ENCODE assay signal across 9 cellular contexts in the genomic region with DNA sequence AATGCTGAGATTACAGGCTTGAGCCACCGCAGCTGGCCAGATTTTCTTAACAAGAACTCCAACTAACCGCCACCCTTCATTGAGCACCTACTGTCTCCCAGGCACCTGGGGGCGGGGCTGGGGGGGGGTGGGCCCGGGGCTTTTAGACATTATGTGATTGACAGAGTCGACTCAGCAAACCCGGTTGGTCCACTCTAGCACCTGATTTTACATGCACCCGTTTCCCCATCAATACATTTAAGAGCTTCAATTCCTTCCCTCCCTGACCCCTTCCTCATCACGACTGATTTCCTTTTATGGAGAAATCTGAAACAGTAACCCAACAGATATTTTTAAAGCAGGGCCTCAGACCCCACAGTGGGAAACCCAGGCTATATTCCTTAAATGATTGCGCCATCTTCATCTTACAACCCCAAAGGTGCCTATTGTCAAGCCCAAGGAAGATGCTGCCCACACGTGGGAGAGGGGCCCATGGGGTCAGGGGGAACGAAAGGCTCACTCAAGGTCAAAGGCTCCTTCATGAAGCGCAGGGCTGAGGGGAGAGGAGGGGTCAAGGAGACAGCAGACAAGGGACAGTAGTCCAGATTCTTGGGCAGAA. TPM values are rescaled to one million over a fixed set of nuclear protein-coding genes. Genes with fewer than 3 reads are reported as not detected.
DNase-seq lines count a peak whose midpoint lies in the region; ATAC-seq and TF ChIP-seq lines count a peak whose summit lies in the region.
"Had no signal": no experiment of that assay in that cellular context is flagged by ENCODE, and none has a peak within 500 bp of the region (broad histone marks: within the 10 kb centered on the region; RNA-seq: fewer than 3 reads in every experiment).

No MANE protein-coding gene starts in this region.

- H4K8ac ChIP-seq in H9 (replicated peaks; ENCODE audit: insufficient read length, low read depth, low read length), result no peak overlapping the region

- H3K4me2 ChIP-seq in H9 (ENCODE audit: insufficient read depth, insufficient read length, low read length), result peak overlapping the region; percentile 30

- H2BK12ac ChIP-seq in H9 (ENCODE audit: insufficient read length, low read depth, low read length), result no peak overlapping the region

- DNase-seq in H9 (peak; percentile 48), breast epithelium (ENCODE audit: low spot score in 2 of 2) (no peak), natural killer cell (no peak), left lobe of liver (ENCODE audit: low spot score) (no peak), AG08396 (ENCODE audit: low spot score) (no peak), dedifferentiated amniotic fluid mesenchymal stem cell (ENCODE audit: extremely low spot score) (no peak)
- DNase-seq: amniotic stem cell had no signal

- no peak for ATAC-seq in natural killer cell
- ATAC-seq in HG03280 (IDR thresholded peaks at IDR 0.05; ENCODE audit: unreplicated experiment), result no peak
- ATAC-seq in left lobe of liver, result no peak

- peaks cover 34 to 36% of the 10 kb centered on the region in 2 experiments for H3K4me1 Mint-ChIP-seq in H9
- H3K4me1 Mint-ChIP-seq in natural killer cell, result peaks cover 0 to 9% of the 10 kb centered on the region in 2 donors

- H2BK15ac ChIP-seq in H9 (ENCODE audit: low read depth, low read length), result no peak overlapping the region

- no peak for TF ChIP-seq CTCF in H9 (conservative IDR thresholded peaks at IDR 0.05)
- TF ChIP-seq CTCF in breast epithelium (IDR thresholded peaks at IDR 0.05), result no peak
- no peak for TF ChIP-seq CTCF in natural killer cell (IDR thresholded peaks at IDR 0.05)

- H3K79me1 ChIP-seq in H9 (ENCODE audit: insufficient read depth, low read depth, low read length, poor library complexity, severe bottlenecking), result no peaks in the 10 kb centered on the region

- no CpG with 5 or more reads among the region's 12 CpGs for WGBS in H9 (ENCODE audit: extremely low coverage, insufficient read length, low lambda C conversion rate)

- H3T11ph ChIP-seq in H9 (ENCODE audit: low read length), result no peak overlapping the region

- peaks cover 0 to 5% (median 1%) of the 10 kb centered on the region in 3 experiments; a peak in 3 of 7 replicates for H3K36me3 Mint-ChIP-seq in H9 (ENCODE audit: insufficient read depth in 1 of 3, low read depth in 3 of 3)
- no peaks in the 10 kb centered on the region for H3K36me3 Mint-ChIP-seq in natural killer cell

- no peak for TF ChIP-seq POLR2A in breast epithelium (IDR thresholded peaks at IDR 0.05)

- no peak overlapping the region for H2BK20ac ChIP-seq in H9 (ENCODE audit: low read depth, low read length, poor library complexity, severe bottlenecking)

- intact Hi-C loops in breast epithelium (cut with DNase I; ENCODE audit: low total_unique reads) (loop anchor here (5.0 kb wide), 1 partner anchor 1010 kb away; no protein-coding TSS in a partner anchor), natural killer cell (cut with micrococcal nuclease) (no loop called here)

- H3K36me3 ChIP-seq in ACC112 (ENCODE audit: insufficient read depth, low read length) (no peaks in the 10 kb centered on the region), breast epithelium (no peaks in the 10 kb centered on the region)

- 0 out of 2 replicates have a peak overlapping the region, but pooled peaks have one; percentile 88 for H3K4me3 ChIP-seq in ACC112 (ENCODE audit: low read depth, low read length)
- peak overlapping the region; percentile 97 to 98 (median 97) for H3K4me3 ChIP-seq in breast epithelium

- H3K9me3 Mint-ChIP-seq in H9 (no peaks in the 10 kb centered on the region), natural killer cell (no peaks in the 10 kb centered on the region)

- H3K14ac ChIP-seq in H9 (ENCODE audit: insufficient read depth, low read length), result no peak overlapping the region

- H3K18ac ChIP-seq in H9 (ENCODE audit: insufficient read length, low read depth, low read length), result no peak overlapping the region

- H3K79me2 ChIP-seq in ACC112 (ENCODE audit: control insufficient read depth, insufficient read depth, low read length, unreplicated experiment) (no peaks in the 10 kb centered on the region), H9 (ENCODE audit: insufficient read depth, low read length) (peaks cover 2% of the 10 kb centered on the region; the same call in 1 of the 2 replicates)

- no peak overlapping the region for H4K91ac ChIP-seq in H9 (ENCODE audit: insufficient read length, low read depth, low read length)

- H3K4me3 Mint-ChIP-seq in H9 (peak overlapping the region; percentile 69 to 81), natural killer cell (peak overlapping the region; percentile 22)

- no peaks in the 10 kb centered on the region for H3K23me2 ChIP-seq in H9 (ENCODE audit: insufficient read length, low read depth, low read length, poor library complexity, severe bottlenecking)

- H3K9ac ChIP-seq in H9 (ENCODE audit: extremely low read depth, insufficient read length, low read length), result no peak overlapping the region

- H4K5ac ChIP-seq in H9 (ENCODE audit: insufficient read length, low read depth, low read length), result no peak overlapping the region

- H3K23ac ChIP-seq in H9 (ENCODE audit: insufficient read length, low read depth, low read length), result no peak overlapping the region

- no peak overlapping the region for H2AFZ ChIP-seq in ACC112 (ENCODE audit: low read length, unreplicated experiment)
- no peak overlapping the region for H2AFZ ChIP-seq in H9 (ENCODE audit: low read length)

- H3K27me3 ChIP-seq in ACC112 (ENCODE audit: insufficient read depth, low read length) (no peaks in the 10 kb centered on the region), H9 (ENCODE audit: insufficient read depth, low read length) (no peaks in the 10 kb centered on the region), breast epithelium (no peaks in the 10 kb centered on the region)

- peaks cover 3% of the 10 kb centered on the region for H3K4me1 ChIP-seq in ACC112 (ENCODE audit: control insufficient read depth, insufficient read depth, low read length, unreplicated experiment)
- H3K4me1 ChIP-seq in H9 (ENCODE audit: insufficient read depth, low read length), result no peaks in the 10 kb centered on the region
- no peaks in the 10 kb centered on the region for H3K4me1 ChIP-seq in breast epithelium

- H3K4ac ChIP-seq in H9 (ENCODE audit: low read depth, low read length), result no peak overlapping the region

- peaks cover 21% of the 10 kb centered on the region for H3K27me3 Mint-ChIP-seq in H9 (ENCODE audit: low read depth)
- H3K27me3 Mint-ChIP-seq in natural killer cell (ENCODE audit: low read depth in 2 of 2), result peaks cover 30 to 31% of the 10 kb centered on the region in 2 donors

- no peak overlapping the region for H2BK120ac ChIP-seq in H9 (ENCODE audit: low read depth, low read length, poor library complexity, severe bottlenecking)

- H4K20me1 ChIP-seq in H9 (ENCODE audit: control insufficient read depth, insufficient read depth, insufficient read length), result no peaks in the 10 kb centered on the region

- H3K27ac ChIP-seq in ACC112 (ENCODE audit: low read depth, low read length) (no peak overlapping the region), H9 (ENCODE audit: insufficient read length, low read depth, low read length) (no peak overlapping the region), breast epithelium (peak overlapping the region; percentile 93 to 95)

- no peak overlapping the region for H2AK5ac ChIP-seq in H9 (ENCODE audit: insufficient read length, low read length)

- no peaks in the 10 kb centered on the region for H3K9me3 ChIP-seq in H9 (ENCODE audit: control insufficient read depth, low read depth, low read length)
- H3K9me3 ChIP-seq in breast epithelium, result no peaks in the 10 kb centered on the region

- H3K27ac Mint-ChIP-seq in H9, result no peak overlapping the region
- no peak overlapping the region for H3K27ac Mint-ChIP-seq in natural killer cell

- H2BK5ac ChIP-seq in H9 (ENCODE audit: insufficient read length, low read length), result no peak overlapping the region

- no peak overlapping the region for H3K56ac ChIP-seq in H9 (ENCODE audit: insufficient read length, low read depth, low read length)

RNA-seq across cellular contexts. Expression of gene INSR, which starts 1.8 kb away (rescaled TPM):
- total RNA-seq in H9 (2021) (37.0 and 39.8 TPM in 2 replicates), breast epithelium (100 to 1,000 TPM in 2 of 3 donors, 10 to 100 TPM in 1; 66.3 to 108 (median 104) TPM), natural killer cell (1 to 10 TPM in 2 of 3 donors, under 1 TPM in 1; 0.50 to 4.9 (median 2.0) TPM), left lobe of liver (96.4 TPM)

RNA-seq across cellular contexts. Expression of gene ARHGEF18, which starts 56.3 kb away (rescaled TPM):
- total RNA-seq in H9 (2021), result 37.2 and 38.3 TPM in 2 replicates
- 10 to 100 TPM; 16.8 to 23.3 (median 22.9) TPM for total RNA-seq in breast epithelium
- 10 to 100 TPM; 53.6 to 61.5 (median 54.1) TPM for total RNA-seq in natural killer cell
- total RNA-seq in left lobe of liver, result 16.4 TPM

Comparison
In these comparisons a context has a peak if more than half of its experiments do, and no peak if none do; other contexts are left out.
1. H3K27ac ChIP-seq: peak in breast epithelium (2 of 2); none in ACC112 (single experiment) and H9 (single experiment).